In genomic region chr20:63641792-63642517, GRCh38 we compare ENCODE assay signal across 8 cellular contexts. TPM values are rescaled to one million over a fixed set of nuclear protein-coding genes. Genes with fewer than 3 reads are reported as not detected.
DNase-seq lines count a peak whose midpoint lies in the region; ATAC-seq and TF ChIP-seq lines count a peak whose summit lies in the region.

No MANE protein-coding gene starts in this region.

- H3K4me3 Mint-ChIP-seq in T-helper 2 cell treated with Interferon-gamma antibody and Interleukin-4, amounts not matched to agents 5 μg/mL and 100 μg/mL, for 36 hours: peak overlapping the region; percentile 51

- TF ChIP-seq CTCF in GM12874 (IDR thresholded peaks at IDR 0.05; ENCODE audit: insufficient read depth, low read depth, low read length): peak; percentile 54
- TF ChIP-seq CTCF in hepatocyte (IDR thresholded peaks at IDR 0.05; ENCODE audit: poor library complexity): peak; percentile 41

- peak overlapping the region; percentile 62 for H3K27ac Mint-ChIP-seq in T-helper 2 cell treated with Interferon-gamma antibody and Interleukin-4, amounts not matched to agents 5 μg/mL and 100 μg/mL, for 36 hours

- peak overlapping the region; percentile 94 for H2AFZ ChIP-seq in hepatocyte

- H3K4me2 ChIP-seq in hepatocyte: peak overlapping the region; percentile 97

- no peaks in the 10 kb centered on the region for H3K9me2 ChIP-seq in hepatocyte (replicated peaks; ENCODE audit: insufficient read depth)

- peaks cover 8% of the 10 kb centered on the region for H3K27me3 Mint-ChIP-seq in T-helper 2 cell treated with Interferon-gamma antibody and Interleukin-4, amounts not matched to agents 5 μg/mL and 100 μg/mL, for 36 hours (ENCODE audit: low read depth)

- peaks cover 11% of the 10 kb centered on the region for H3K36me3 Mint-ChIP-seq in T-helper 2 cell treated with Interferon-gamma antibody and Interleukin-4, amounts not matched to agents 5 μg/mL and 100 μg/mL, for 36 hours (ENCODE audit: low read depth)

- WGBS in hepatocyte (ENCODE audit: low lambda C conversion rate, missing lambda C conversion rate): 0% methylated on average over 32 of the region's 85 CpGs

- DNase-seq in NCI-H1417 (lab: John Stamatoyannopoulos, UW) (peak; percentile 93 to 98 (median 94)), anterior cingulate cortex (lab: John Stamatoyannopoulos, UW) (peak in 56 of 58 donors; percentile 22 to 97 (median 86)), hepatocyte (ENCODE audit: low spot score) (peak; percentile 95), sciatic nerve (ENCODE audit: low spot score) (peak; percentile 93), GDM1 (lab: John Stamatoyannopoulos, UW) (no peak)
- peak; percentile 92 for DNase-seq in T-helper 2 cell treated with Interferon-gamma antibody and Interleukin-4, amounts not matched to agents 5 μg/mL and 100 μg/mL, for 36 hours (ENCODE audit: low spot score)

- H3K9me3 ChIP-seq in hepatocyte (ENCODE audit: low read depth): no peaks in the 10 kb centered on the region

- peaks cover 19% of the 10 kb centered on the region for H3K4me1 Mint-ChIP-seq in T-helper 2 cell treated with Interferon-gamma antibody and Interleukin-4, amounts not matched to agents 5 μg/mL and 100 μg/mL, for 36 hours (ENCODE audit: low read depth)

- intact Hi-C loops in sciatic nerve (cut with DNase I): no loop called here

- H4K20me1 ChIP-seq in hepatocyte (ENCODE audit: insufficient read depth, poor library complexity, severe bottlenecking): no peaks in the 10 kb centered on the region

- H3K79me2 ChIP-seq in hepatocyte: no peaks in the 10 kb centered on the region

- H3K9me3 Mint-ChIP-seq in T-helper 2 cell treated with Interferon-gamma antibody and Interleukin-4, amounts not matched to agents 5 μg/mL and 100 μg/mL, for 36 hours: no peaks in the 10 kb centered on the region

- H3K36me3 ChIP-seq in hepatocyte (replicated peaks; ENCODE audit: insufficient read depth, low read depth): no peaks in the 10 kb centered on the region

- H3K4me1 ChIP-seq in hepatocyte (ENCODE audit: insufficient read depth): peaks cover 7% of the 10 kb centered on the region

- H3K4me3 ChIP-seq in hepatocyte: peak overlapping the region; percentile 52

- H3K27ac ChIP-seq in hepatocyte: peak overlapping the region; percentile 76

- H3K27me3 ChIP-seq in hepatocyte: no peaks in the 10 kb centered on the region

- ATAC-seq in HG02588 (IDR thresholded peaks at IDR 0.05; ENCODE audit: unreplicated experiment) (peak; percentile 62), sciatic nerve (peak; percentile 90)

RNA-seq across cellular contexts. Expression of gene STMN3, which starts 11.3 kb away (rescaled TPM):
- 13.2 and 14.4 TPM in 2 replicates for total RNA-seq in hepatocyte
- 17.3 and 18.2 TPM in 2 replicates for polyA plus RNA-seq in hepatocyte
- 19.7 TPM for total RNA-seq in sciatic nerve

RNA-seq across cellular contexts. Expression of gene GMEB2, which starts 15.1 kb away (rescaled TPM):
- total RNA-seq in hepatocyte (10.0 and 10.7 TPM in 2 replicates), sciatic nerve (11.1 TPM)
- polyA plus RNA-seq in hepatocyte: 8.7 and 10.9 TPM in 2 replicates

RNA-seq across cellular contexts. Expression of gene RTEL1, which starts 16.2 kb away (rescaled TPM):
- total RNA-seq in hepatocyte: 16.9 and 18.2 TPM in 2 replicates
- 14.0 and 18.3 TPM in 2 replicates for polyA plus RNA-seq in hepatocyte
- 34.1 TPM for total RNA-seq in sciatic nerve

RNA-seq across cellular contexts. Expression of gene TNFRSF6B, which starts 54.5 kb away (rescaled TPM):
- total RNA-seq in hepatocyte (0.97 and 3.3 TPM in 2 replicates), sciatic nerve (6.1 TPM)
- 4.2 and 5.1 TPM in 2 replicates for polyA plus RNA-seq in hepatocyte
